In the genomic region with DNA sequence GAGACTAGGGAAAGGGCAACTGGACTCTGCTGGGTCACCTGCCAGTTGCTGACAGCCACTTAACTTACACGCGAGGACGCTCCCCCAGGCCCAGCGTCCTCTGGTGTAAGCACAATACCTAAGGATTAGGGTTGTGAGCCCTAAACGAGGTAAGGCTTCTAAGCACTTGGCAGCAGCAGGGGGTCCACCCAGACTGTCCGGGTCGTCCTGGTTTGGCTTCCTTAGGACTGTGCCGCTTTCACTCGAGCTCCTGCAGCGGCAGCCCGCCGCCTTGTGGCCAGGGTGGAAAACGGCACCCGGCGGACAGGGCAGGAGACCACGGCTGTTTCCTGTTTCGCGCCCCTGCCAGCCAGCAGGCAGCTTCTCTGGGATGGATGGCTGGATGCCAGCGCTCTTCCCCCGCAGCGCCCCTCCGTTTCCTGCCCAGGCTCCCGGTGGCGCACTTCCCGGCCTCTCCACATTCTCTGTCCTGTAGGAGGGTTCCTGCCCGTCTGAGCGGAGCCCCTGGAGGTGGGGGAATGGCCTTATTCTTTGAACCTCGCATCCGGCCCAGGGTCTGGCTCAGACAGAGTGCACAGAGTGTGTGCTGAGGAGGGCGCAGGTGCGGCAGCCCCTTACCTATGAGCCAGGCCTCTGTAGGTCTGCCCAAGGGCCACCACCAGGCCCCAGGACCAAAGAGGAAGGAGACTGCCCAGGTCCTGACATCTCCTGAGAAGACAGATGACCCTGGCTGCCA, we compare ENCODE assay signal across 8 cellular contexts. TPM values are rescaled to one million over a fixed set of nuclear protein-coding genes. Genes with fewer than 3 reads are reported as not detected.
A peak's percentile ranks its signal among the peaks of the same experiment; 100 is the strongest.
DNase-seq lines count a peak whose midpoint lies in the region; ATAC-seq, FAIRE-seq and TF ChIP-seq lines count a peak whose summit lies in the region.

No MANE protein-coding gene starts in this region.

- FAIRE-seq in GM18507 (lab: Jason Lieb, UNC): peak; percentile 80

- H3K9me3 Mint-ChIP-seq in activated naive CD4-positive, alpha-beta T cell treated with anti-CD3 and anti-CD28 coated beads, Interleukin-2, amount 10 ng/mL, durations not matched to agents 7 days and 5 days: no peaks in the 10 kb centered on the region

- peak; percentile 74 for DNase-seq in A172 (ENCODE audit: low spot score)
- no peak for DNase-seq in GM18507 (ENCODE audit: extremely low spot score, insufficient read length, low read depth)
- DNase-seq in SK-MEL-5 (ENCODE audit: low read depth, low spot score): peak; percentile 88
- peak; percentile 84 for DNase-seq in activated naive CD4-positive, alpha-beta T cell treated with anti-CD3 and anti-CD28 coated beads, Interleukin-2, amount 10 ng/mL, durations not matched to agents 7 days and 5 days
- DNase-seq in glomerular visceral epithelial cell (ENCODE audit: extremely low spot score): peak; percentile 75
- DNase-seq in pons (ENCODE audit: low spot score): peak; percentile 55

- peak overlapping the region; percentile 62 for H3K4me3 ChIP-seq in Loucy (ENCODE audit: low read length, poor library complexity, severe bottlenecking)

- H3K4me2 ChIP-seq in Loucy (ENCODE audit: low read depth, low read length, poor library complexity, severe bottlenecking): peak overlapping the region; percentile 76

- peak; percentile 76 for TF ChIP-seq CTCF in Loucy (conservative IDR thresholded peaks at IDR 0.05; ENCODE audit: low read length)

- no peaks in the 10 kb centered on the region for H3K27me3 ChIP-seq in Loucy (ENCODE audit: insufficient read depth, low read length, poor library complexity, severe bottlenecking)

- H3K4me1 ChIP-seq in Loucy (ENCODE audit: insufficient read depth, low read length, poor library complexity, severe bottlenecking): peaks cover 14% of the 10 kb centered on the region

- no peak for ATAC-seq in GM18861 (IDR thresholded peaks at IDR 0.05; ENCODE audit: unreplicated experiment)

- no peaks in the 10 kb centered on the region for H3K36me3 ChIP-seq in Loucy (ENCODE audit: insufficient read depth, low read length)

- H3K79me2 ChIP-seq in Loucy (ENCODE audit: insufficient read depth, low read length): peaks cover under 1% of the 10 kb centered on the region; the same call in 1 of the 2 replicates

- peak overlapping the region; percentile 74 for H3K4me3 Mint-ChIP-seq in activated naive CD4-positive, alpha-beta T cell treated with anti-CD3 and anti-CD28 coated beads, Interleukin-2, amount 10 ng/mL, durations not matched to agents 7 days and 5 days

- H3F3A ChIP-seq in Loucy (ENCODE audit: low read depth): no peaks in the 10 kb centered on the region

- CTCF ChIA-PET in activated naive CD4-positive, alpha-beta T cell treated with anti-CD3 and anti-CD28 coated beads, Interleukin-2, amount 10 ng/mL, durations not matched to agents 7 days and 5 days (lab: Charles Lee): interaction anchor here (0.7 to 8.3 kb wide), 16 partner anchors 18 to 266 kb away, joined by 3 to 104 read pairs (median 4); a partner anchor contains a TSS

- H3K9me2 ChIP-seq in Loucy (replicated peaks; ENCODE audit: low read depth, low read length): no peaks in the 10 kb centered on the region

- in situ Hi-C loops in SK-MEL-5 (cut with HindIII; ENCODE audit: low pct_unique_long_range_greater_than_20kb, low sequenced_read_pairs): no loop called here

- peaks cover 45% of the 10 kb centered on the region for H3K4me1 Mint-ChIP-seq in activated naive CD4-positive, alpha-beta T cell treated with anti-CD3 and anti-CD28 coated beads, Interleukin-2, amount 10 ng/mL, durations not matched to agents 7 days and 5 days

- H3K27me3 Mint-ChIP-seq in activated naive CD4-positive, alpha-beta T cell treated with anti-CD3 and anti-CD28 coated beads, Interleukin-2, amount 10 ng/mL, durations not matched to agents 7 days and 5 days: peaks cover 95% of the 10 kb centered on the region

- H4K20me1 ChIP-seq in Loucy (ENCODE audit: insufficient read depth, low read length, poor library complexity, severe bottlenecking): no peaks in the 10 kb centered on the region

- H3K9me3 ChIP-seq in Loucy (ENCODE audit: insufficient read depth, low read depth, low read length): no peaks in the 10 kb centered on the region

- peak overlapping the region; percentile 65 for H2AFZ ChIP-seq in Loucy (ENCODE audit: low read length)

- peaks cover 1% of the 10 kb centered on the region for H3K36me3 Mint-ChIP-seq in activated naive CD4-positive, alpha-beta T cell treated with anti-CD3 and anti-CD28 coated beads, Interleukin-2, amount 10 ng/mL, durations not matched to agents 7 days and 5 days

- H3K27ac Mint-ChIP-seq in activated naive CD4-positive, alpha-beta T cell treated with anti-CD3 and anti-CD28 coated beads, Interleukin-2, amount 10 ng/mL, durations not matched to agents 7 days and 5 days: no peak overlapping the region

- peak overlapping the region; percentile 35 for H3K9ac ChIP-seq in Loucy (ENCODE audit: low read depth, low read length, poor library complexity, severe bottlenecking)

RNA-seq across cellular contexts. Expression of a gene that starts 47.0 kb away (rescaled TPM):
- 165 and 202 TPM in 2 replicates for total RNA-seq in A172 (2014; rRNA removed; shearing (Covaris generic))
- 221 and 235 TPM in 2 replicates for total RNA-seq in SK-MEL-5 (2014; rRNA removed; shearing (Covaris generic))
- 141 and 180 TPM in 2 replicates for polyA plus RNA-seq in SK-MEL-5 (2015; cell fraction: cytosol; rRNA removed)
- 192 and 260 TPM in 2 replicates for polyA plus RNA-seq in SK-MEL-5 (2015; cell fraction: nucleus; rRNA removed)
